Comparison of ENCODE assay signal across 19 cellular contexts in genomic region chr20:61883867-61884393, GRCh38.
A peak's percentile ranks its signal among the peaks of the same experiment; 100 is the strongest.
DNase-seq lines count a peak whose midpoint lies in the region; ATAC-seq and TF ChIP-seq lines count a peak whose summit lies in the region.
"Had no signal": no experiment of that assay in that cellular context is flagged by ENCODE, and none has a peak within 500 bp of the region (broad histone marks: within the 10 kb centered on the region; RNA-seq: fewer than 3 reads in every experiment).

No MANE protein-coding gene starts in this region.

- H3K4me3 ChIP-seq in right cardiac atrium (ENCODE audit: low read length) (no peak overlapping the region), left ventricle myocardium inferior (no peak overlapping the region), choroid plexus epithelial cell (ENCODE audit: low read depth, low read length) (no peak overlapping the region), ovary (no peak overlapping the region)

- TF ChIP-seq CTCF in left ventricle myocardium inferior (IDR thresholded peaks at IDR 0.05; ENCODE audit: borderline replicate concordance), result no peak
- TF ChIP-seq CTCF in choroid plexus epithelial cell (conservative IDR thresholded peaks at IDR 0.05; ENCODE audit: low read depth, low read length), result no peak
- TF ChIP-seq CTCF in neural crest cell (conservative IDR thresholded peaks at IDR 0.05), result no peak
- TF ChIP-seq CTCF in ovary (IDR thresholded peaks at IDR 0.05), result no peak

- H3K27me3 ChIP-seq in right cardiac atrium (ENCODE audit: control insufficient read depth, insufficient read depth) (no peaks in the 10 kb centered on the region), left ventricle myocardium inferior (ENCODE audit: low read depth) (peaks cover 90% of the 10 kb centered on the region), ovary (no peaks in the 10 kb centered on the region)

- no peak for TF ChIP-seq POLR2A in ovary (IDR thresholded peaks at IDR 0.05)

- H3K9me3 ChIP-seq in right cardiac atrium (ENCODE audit: control insufficient read depth, low read length), result no peaks in the 10 kb centered on the region
- no peaks in the 10 kb centered on the region for H3K9me3 ChIP-seq in left ventricle myocardium inferior (replicated peaks)
- H3K9me3 ChIP-seq in ovary, result no peaks in the 10 kb centered on the region

- no peak for TF ChIP-seq EP300 in ovary (IDR thresholded peaks at IDR 0.05)

- H3K27ac Mint-ChIP-seq in neural crest cell (ENCODE audit: unreplicated experiment), result peak overlapping the region; percentile 43
- H3K27ac Mint-ChIP-seq: B cell; CD8-positive, alpha-beta memory T cell; HFFc6 had no signal

- H3K36me3 ChIP-seq in left ventricle myocardium inferior (no peaks in the 10 kb centered on the region), ovary (no peaks in the 10 kb centered on the region)

- no peak overlapping the region for H3K4me3 Mint-ChIP-seq in neural crest cell
- H3K4me3 Mint-ChIP-seq: B cell; CD14-positive monocyte; CD8-positive, alpha-beta memory T cell; HFFc6 had no signal

- no peaks in the 10 kb centered on the region for H3K4me1 ChIP-seq in right cardiac atrium (ENCODE audit: control insufficient read depth, insufficient read depth, low read length)
- H3K4me1 ChIP-seq in left ventricle myocardium inferior, result no peaks in the 10 kb centered on the region
- H3K4me1 ChIP-seq in ovary (ENCODE audit: insufficient read depth), result peaks cover 4% of the 10 kb centered on the region
- H3K4me1 ChIP-seq: Caco-2 had no signal

- no peaks in the 10 kb centered on the region for H3K9me3 Mint-ChIP-seq in neural crest cell
- H3K9me3 Mint-ChIP-seq: CD8-positive, alpha-beta memory T cell had no signal

- H3K4me1 Mint-ChIP-seq in neural crest cell, result peaks cover 5% of the 10 kb centered on the region
- H3K4me1 Mint-ChIP-seq: CD14-positive monocyte had no signal

- H3K36me3 Mint-ChIP-seq in neural crest cell (ENCODE audit: low read depth), result no peaks in the 10 kb centered on the region
- H3K36me3 Mint-ChIP-seq: CD14-positive monocyte; CD8-positive, alpha-beta memory T cell had no signal

- ATAC-seq in right cardiac atrium (peak in 1 of 2 donors; percentile 22), HG02885 (IDR thresholded peaks at IDR 0.05; ENCODE audit: poor library complexity, unreplicated experiment) (no peak)

- WGBS in right cardiac atrium, result 46% methylated on average over 14 of the region's 14 CpGs
- WGBS in ovary, 3 donors, result 39 to 56% (median 46%) methylated on average over 14 of the region's 14 CpGs

- no peaks in the 10 kb centered on the region for H3K27me3 Mint-ChIP-seq in neural crest cell (ENCODE audit: low read depth)

- intact Hi-C loops in right cardiac atrium (cut with DNase I) (no loop called here), left ventricle myocardium inferior (cut with micrococcal nuclease) (no loop called here), ovary (cut with DNase I) (no loop called here)

- H3K27ac ChIP-seq in right cardiac atrium (ENCODE audit: low read length), result no peak overlapping the region
- H3K27ac ChIP-seq in left ventricle myocardium inferior (replicated peaks), result no peak overlapping the region
- H3K27ac ChIP-seq in ovary, result no peak overlapping the region

- DNase-seq in right cardiac atrium (peak; percentile 10 to 39 (median 26)), left ventricle myocardium inferior (no peak), choroid plexus epithelial cell (ENCODE audit: low read depth) (peak; percentile 24), neural crest cell (ENCODE audit: low read depth, low spot score) (no peak), stromal cell of bone marrow (ENCODE audit: low read depth) (peak; percentile 8), ovary (no peak), iPS-NIHi7 (ENCODE audit: extremely low spot score) (no peak)
- DNase-seq: 8988T; ACHN; Caco-2; CD8-positive, alpha-beta memory T cell; DMS53; GF-D8; HCEC 1CT; HFFc6; IMR-90 had no signal

Comparison
In these comparisons a context has a peak if more than half of its experiments do, and no peak if none do; other contexts are left out.
1. DNase-seq: peak in right cardiac atrium (3 of 3), choroid plexus epithelial cell (single experiment) and stromal cell of bone marrow (single experiment); none in left ventricle myocardium inferior (single experiment), neural crest cell (single experiment), ovary (0 of 5) and iPS-NIHi7 (single experiment).